In the genomic region with DNA sequence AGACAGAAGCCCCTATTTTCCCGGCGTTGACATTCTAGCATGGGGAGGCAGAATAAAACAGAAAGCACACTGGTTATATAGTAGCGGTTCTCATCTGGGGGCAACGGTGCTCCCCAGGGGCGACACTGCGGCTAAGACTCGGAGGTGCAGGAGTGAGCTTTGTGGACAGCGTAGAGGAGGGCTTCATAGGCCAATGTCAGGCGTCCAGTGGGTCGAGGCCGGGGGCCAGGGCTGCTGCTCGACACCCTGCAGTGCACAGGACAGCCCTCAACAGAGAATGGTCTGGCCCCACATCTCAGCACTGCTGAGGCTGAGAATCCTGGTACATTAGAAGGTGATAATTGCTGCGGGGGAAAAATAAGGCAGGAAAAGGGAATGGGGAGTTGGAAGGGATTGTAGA, we compare ENCODE assay signal across 11 cellular contexts. TPM values are rescaled to one million over a fixed set of nuclear protein-coding genes. Genes with fewer than 3 reads are reported as not detected.
DNase-seq lines count a peak whose midpoint lies in the region; ATAC-seq, FAIRE-seq and TF ChIP-seq lines count a peak whose summit lies in the region.
"Had no signal": no experiment of that assay in that cellular context is flagged by ENCODE, and none has a peak within 500 bp of the region (broad histone marks: within the 10 kb centered on the region; RNA-seq: fewer than 3 reads in every experiment).

No MANE protein-coding gene starts in this region.

- H3K36me3 ChIP-seq in heart right ventricle (peaks cover 0 to 19% (median 9%) of the 10 kb centered on the region in 9 donors), right atrium auricular region (peaks cover 5% of the 10 kb centered on the region), keratinocyte (ENCODE audit: control insufficient read depth in 2 of 2, extremely low read depth in 1 of 2, insufficient read depth in 2 of 2, low read length in 2 of 2) (no peaks in the 10 kb centered on the region), upper lobe of right lung (peaks cover 5% of the 10 kb centered on the region)

- CTCF ChIA-PET in activated CD8-positive, alpha-beta T cell treated with anti-CD3 and anti-CD28 coated beads for 36 hours (lab: Charles Lee): interaction anchor here (4.2 kb wide), 1 partner anchor 11 kb away, joined by 45 read pairs; no protein-coding TSS in a partner anchor

- no peaks in the 10 kb centered on the region for H4K20me1 ChIP-seq in keratinocyte (ENCODE audit: control insufficient read depth, extremely low read depth, insufficient read depth, low read length)

- peaks cover 28% of the 10 kb centered on the region for H3K4me1 Mint-ChIP-seq in activated CD8-positive, alpha-beta T cell treated with anti-CD3 and anti-CD28 coated beads for 36 hours (ENCODE audit: low read depth)

- H3K27ac Mint-ChIP-seq in activated CD8-positive, alpha-beta T cell treated with anti-CD3 and anti-CD28 coated beads for 36 hours: no peak overlapping the region

- H3K9ac ChIP-seq in keratinocyte (ENCODE audit: control insufficient read depth, extremely low read depth, insufficient read depth, low read length): no peak overlapping the region

- H3K9me3 Mint-ChIP-seq in activated CD8-positive, alpha-beta T cell treated with anti-CD3 and anti-CD28 coated beads for 36 hours: no peaks in the 10 kb centered on the region

- H3K4me3 Mint-ChIP-seq in activated CD8-positive, alpha-beta T cell treated with anti-CD3 and anti-CD28 coated beads for 36 hours: peak overlapping the region; percentile 91

- H3K4me3 ChIP-seq in heart right ventricle: peak overlapping the region in 6 of 10 donors; percentile 64 to 71 (median 68)
- H3K4me3 ChIP-seq in right atrium auricular region: peak overlapping the region in 1 of 2 donors; percentile 66
- H3K4me3 ChIP-seq in keratinocyte (ENCODE audit: control insufficient read depth in 2 of 3, extremely low read depth in 1 of 3, insufficient read depth in 2 of 3, low read depth in 1 of 3, low read length in 3 of 3): peak overlapping the region; percentile 19 to 86 (median 67)
- H3K4me3 ChIP-seq in upper lobe of right lung: peak overlapping the region; percentile 69

- WGBS in heart right ventricle, 2 donors: 80 to 84% methylated on average over 13 of the region's 13 CpGs

- H3K4me2 ChIP-seq in keratinocyte (ENCODE audit: control insufficient read depth, extremely low read depth, insufficient read depth, low read depth, low read length): peak overlapping the region; percentile 87

- DNase-seq in heart right ventricle (no peak), right atrium auricular region (ENCODE audit: low spot score) (no peak), keratinocyte (ENCODE audit: low read depth, low spot score) (no peak), upper lobe of right lung (no peak), NCI-H1694 treated with DMSO at 0.1 percent for 48 hours (lab: John Stamatoyannopoulos, UW) (no peak), cerebellum (ENCODE audit: low spot score) (no peak)
- DNase-seq in activated CD8-positive, alpha-beta T cell treated with anti-CD3 and anti-CD28 coated beads for 36 hours: no peak
- DNase-seq: DMS 273 treated with DMSO at 0.1 percent for 48 hours, NCI-H2029 treated with DMSO at 0.1 percent for 48 hours, testis had no signal

- H3K4me1 ChIP-seq in heart right ventricle (peaks cover 3 to 39% (median 19%) of the 10 kb centered on the region in 9 donors), right atrium auricular region (peaks cover 0 to 31% of the 10 kb centered on the region in 2 donors), keratinocyte (ENCODE audit: control insufficient read depth, extremely low read depth, insufficient read depth, low read length) (peaks cover 21% of the 10 kb centered on the region), upper lobe of right lung (peaks cover 11% of the 10 kb centered on the region)

- FAIRE-seq in keratinocyte (lab: Jason Lieb, UNC): no peak

- H3K27me3 ChIP-seq in heart right ventricle (no peaks in the 10 kb centered on the region), right atrium auricular region (no peaks in the 10 kb centered on the region), keratinocyte (ENCODE audit: control insufficient read depth, extremely low read depth, insufficient read depth, low read length) (no peaks in the 10 kb centered on the region), upper lobe of right lung (no peaks in the 10 kb centered on the region)
- H3K27me3 ChIP-seq: testis had no signal

- intact Hi-C loops in heart right ventricle (cut with DNase I): no loop called here
- intact Hi-C loops in activated CD8-positive, alpha-beta T cell treated with anti-CD3 and anti-CD28 coated beads for 36 hours (cut with micrococcal nuclease): no loop called here
- intact Hi-C loops in upper lobe of right lung (cut with DNase I): no loop called here

- H3K9me3 ChIP-seq in heart right ventricle (no peaks in the 10 kb centered on the region), right atrium auricular region (no peaks in the 10 kb centered on the region), keratinocyte (ENCODE audit: control insufficient read depth, low read depth, low read length) (no peaks in the 10 kb centered on the region), upper lobe of right lung (no peaks in the 10 kb centered on the region)
- H3K9me3 ChIP-seq: testis had no signal

- peaks cover 22% of the 10 kb centered on the region for H3K79me2 ChIP-seq in keratinocyte (ENCODE audit: control insufficient read depth, insufficient read depth, low read length)

- H2AFZ ChIP-seq in keratinocyte (ENCODE audit: control insufficient read depth, low read length): no peak overlapping the region

- H3K36me3 Mint-ChIP-seq in activated CD8-positive, alpha-beta T cell treated with anti-CD3 and anti-CD28 coated beads for 36 hours (ENCODE audit: low read depth): peaks cover 2% of the 10 kb centered on the region

- dilution Hi-C loops in keratinocyte (cut with MboI; ENCODE audit: extremely low pct_ligation_motif_present, low sequenced_read_pairs): no loop called here

- H3K27me3 Mint-ChIP-seq in activated CD8-positive, alpha-beta T cell treated with anti-CD3 and anti-CD28 coated beads for 36 hours: no peaks in the 10 kb centered on the region

- ATAC-seq in heart right ventricle (no peak), upper lobe of right lung (no peak), GM18502 (IDR thresholded peaks at IDR 0.05; ENCODE audit: poor library complexity, unreplicated experiment) (no peak)
- ATAC-seq in activated CD8-positive, alpha-beta T cell treated with anti-CD3 and anti-CD28 coated beads for 36 hours: no peak

- no peaks in the 10 kb centered on the region for H3K9me1 ChIP-seq in keratinocyte (ENCODE audit: control insufficient read depth, extremely low read depth, insufficient read depth, low read length)

- POLR2A ChIA-PET in activated CD8-positive, alpha-beta T cell treated with anti-CD3 and anti-CD28 coated beads for 36 hours (lab: Charles Lee): interaction anchor here (1.8 to 3.5 kb wide), 2 partner anchors 8 to 122 kb away, joined by 5 to 22 read pairs; partner anchors contain the start of genes FIZ1, NAT14 and ZNF524

- H3K27ac ChIP-seq in heart right ventricle: peak overlapping the region in 1 of 10 donors; percentile 93
- peak overlapping the region in 1 of 2 donors; percentile 98 for H3K27ac ChIP-seq in right atrium auricular region
- H3K27ac ChIP-seq in keratinocyte (ENCODE audit: control insufficient read depth, insufficient read depth, low read length): no peak overlapping the region
- no peak overlapping the region for H3K27ac ChIP-seq in upper lobe of right lung

- no peak for TF ChIP-seq CTCF in heart right ventricle (IDR thresholded peaks at IDR 0.05)
- no peak for TF ChIP-seq CTCF in right atrium auricular region (IDR thresholded peaks at IDR 0.05)
- TF ChIP-seq CTCF in activated CD8-positive, alpha-beta T cell treated with anti-CD3 and anti-CD28 coated beads for 36 hours (IDR thresholded peaks at IDR 0.05): no peak
- no peak for TF ChIP-seq CTCF in keratinocyte (optimal IDR thresholded peaks at IDR 0.05 in 1 of 3, IDR thresholded peaks at IDR 0.05 in 1 of 3, conservative IDR thresholded peaks at IDR 0.05 in 1 of 3; ENCODE audit: extremely low read depth in 1 of 3, insufficient read depth in 2 of 3, low read length in 3 of 3)
- TF ChIP-seq CTCF in upper lobe of right lung (IDR thresholded peaks at IDR 0.05): no peak

RNA-seq across cellular contexts. Expression of gene ZNF628, which starts 1.5 kb away (rescaled TPM):
- 1 to 10 TPM; 2.5 to 7.8 (median 4.3) TPM for total RNA-seq in heart right ventricle
- polyA plus RNA-seq in heart right ventricle: 1 to 10 TPM; 4.9 to 7.5 TPM
- 10 to 100 TPM in 1 of 2 donors, 1 to 10 TPM in 1; 5.6 to 13.2 TPM for total RNA-seq in right atrium auricular region
- 1 to 10 TPM; 8.4 to 8.6 TPM for total RNA-seq in activated CD8-positive, alpha-beta T cell treated with anti-CD3 and anti-CD28 coated beads for 36 hours
- polyA plus RNA-seq in keratinocyte: 0.22 to 1.5 TPM (median 0.39 TPM) in 3 replicates
- 0.72 TPM for polyA plus RNA-seq in keratinocyte (2011; ENCODE audit: low read depth)
- 0.29 and 1.6 TPM in 2 replicates for polyA plus RNA-seq in keratinocyte (2011; cell fraction: cytosol; rRNA removed)
- 1.5 and 2.0 TPM in 2 replicates for polyA plus RNA-seq in keratinocyte (2011; cell fraction: nucleus; rRNA removed)
- 1.9 and 5.8 TPM in 2 replicates for polyA plus RNA-seq in keratinocyte (2012; ENCODE audit: low replicate concordance)
- polyA minus RNA-seq in keratinocyte: 0.19 to 1.6 TPM (median 0.23 TPM) in 3 replicates
- polyA minus RNA-seq in keratinocyte (2011; cell fraction: cytosol; rRNA and poly(A)+ RNA removed): 7.1 TPM
- polyA minus RNA-seq in keratinocyte (2011; cell fraction: nucleus; rRNA and poly(A)+ RNA removed): 3.0 and 3.1 TPM in 2 replicates
- 10.2 TPM for total RNA-seq in upper lobe of right lung
- 0.91 TPM for total RNA-seq in cerebellum

RNA-seq across cellular contexts. Expression of gene NAT14, which starts 7.1 kb away (rescaled TPM):
- 1 to 10 TPM; 5.8 to 9.9 (median 6.8) TPM for total RNA-seq in heart right ventricle
- 10 to 100 TPM in 1 of 2 donors, 1 to 10 TPM in 1; 9.0 to 16.4 TPM for polyA plus RNA-seq in heart right ventricle
- total RNA-seq in right atrium auricular region: 1 to 10 TPM; 2.3 to 7.0 TPM
- 10 to 100 TPM; 18.9 to 19.9 TPM for total RNA-seq in activated CD8-positive, alpha-beta T cell treated with anti-CD3 and anti-CD28 coated beads for 36 hours
- 11.0 to 12.5 TPM (median 11.9 TPM) in 3 replicates for polyA plus RNA-seq in keratinocyte
- polyA plus RNA-seq in keratinocyte (2011; ENCODE audit: low read depth): 0.66 TPM
- polyA plus RNA-seq in keratinocyte (2011; cell fraction: cytosol; rRNA removed): 7.2 and 15.0 TPM in 2 replicates
- 21.8 and 24.6 TPM in 2 replicates for polyA plus RNA-seq in keratinocyte (2011; cell fraction: nucleus; rRNA removed)
- 6.8 and 20.9 TPM in 2 replicates for polyA plus RNA-seq in keratinocyte (2012; ENCODE audit: low replicate concordance)
- 2.2 to 14.3 TPM (median 2.7 TPM) in 3 replicates for polyA minus RNA-seq in keratinocyte
- 6.7 TPM for polyA minus RNA-seq in keratinocyte (2011; cell fraction: cytosol; rRNA and poly(A)+ RNA removed)
- 2.6 and 3.3 TPM in 2 replicates for polyA minus RNA-seq in keratinocyte (2011; cell fraction: nucleus; rRNA and poly(A)+ RNA removed)
- total RNA-seq in upper lobe of right lung: 14.7 TPM
- 9.6 TPM for total RNA-seq in cerebellum

RNA-seq across cellular contexts. Expression of gene SSC5D, which starts 10.3 kb away (rescaled TPM):
- total RNA-seq in heart right ventricle (1 to 10 TPM; 2.0 to 6.5 (median 4.0) TPM), right atrium auricular region (1 to 10 TPM; 3.3 to 6.7 TPM), upper lobe of right lung (6.0 TPM), cerebellum (1.4 TPM)
- polyA plus RNA-seq in heart right ventricle (1 to 10 TPM in 1 of 2 donors, under 1 TPM in 1; 0.72 to 2.8 TPM), keratinocyte (not detected in 3 replicates)
- under 1 TPM; 0.67 to 0.70 TPM for total RNA-seq in activated CD8-positive, alpha-beta T cell treated with anti-CD3 and anti-CD28 coated beads for 36 hours
- not detected for polyA plus RNA-seq in keratinocyte (2011; ENCODE audit: low read depth)
- polyA plus RNA-seq in keratinocyte (2011; cell fraction: cytosol; rRNA removed): 0.01 TPM in 1 of 2 replicates, not detected in the other
- polyA plus RNA-seq in keratinocyte (2011; cell fraction: nucleus; rRNA removed): 0.09 and 0.10 TPM in 2 replicates
- 0.03 TPM in 1 of 2 replicates, not detected in the other for polyA plus RNA-seq in keratinocyte (2012; ENCODE audit: low replicate concordance)
- not detected in 3 replicates for polyA minus RNA-seq in keratinocyte
- polyA minus RNA-seq in keratinocyte (2011; cell fraction: cytosol; rRNA and poly(A)+ RNA removed): not detected
- polyA minus RNA-seq in keratinocyte (2011; cell fraction: nucleus; rRNA and poly(A)+ RNA removed): not detected in 2 replicates

RNA-seq across cellular contexts. Expression of gene C19orf85, which starts 13.4 kb away (rescaled TPM):
- total RNA-seq in heart right ventricle (not detected), right atrium auricular region (not detected), upper lobe of right lung (not detected), cerebellum (not detected)
- polyA plus RNA-seq in heart right ventricle (not detected), keratinocyte (not detected in 3 replicates)
- not detected for total RNA-seq in activated CD8-positive, alpha-beta T cell treated with anti-CD3 and anti-CD28 coated beads for 36 hours
- polyA plus RNA-seq in keratinocyte (2011; ENCODE audit: low read depth): not detected
- not detected in 2 replicates for polyA plus RNA-seq in keratinocyte (2011; cell fraction: cytosol; rRNA removed)
- polyA plus RNA-seq in keratinocyte (2011; cell fraction: nucleus; rRNA removed): 0.11 TPM in 1 of 2 replicates, not detected in the other
- not detected in 2 replicates for polyA plus RNA-seq in keratinocyte (2012; ENCODE audit: low replicate concordance)
- not detected in 3 replicates for polyA minus RNA-seq in keratinocyte
- not detected for polyA minus RNA-seq in keratinocyte (2011; cell fraction: cytosol; rRNA and poly(A)+ RNA removed)
- not detected in 2 replicates for polyA minus RNA-seq in keratinocyte (2011; cell fraction: nucleus; rRNA and poly(A)+ RNA removed)
- total RNA-seq: testis had no signal

RNA-seq across cellular contexts. Expression of gene ISOC2, which starts 16.5 kb away (rescaled TPM):
- total RNA-seq in heart right ventricle (10 to 100 TPM; 42.5 to 69.8 (median 48.3) TPM), right atrium auricular region (10 to 100 TPM; 87.0 to 92.2 TPM), upper lobe of right lung (25.3 TPM), cerebellum (14.0 TPM)
- polyA plus RNA-seq in heart right ventricle (100 to 1,000 TPM in 1 of 2 donors, 10 to 100 TPM in 1; 88.7 to 117 TPM), keratinocyte (24.5 to 37.7 TPM (median 34.7 TPM) in 3 replicates)
- total RNA-seq in activated CD8-positive, alpha-beta T cell treated with anti-CD3 and anti-CD28 coated beads for 36 hours: 10 to 100 TPM; 29.0 to 29.3 TPM
- 3.6 TPM for polyA plus RNA-seq in keratinocyte (2011; ENCODE audit: low read depth)
- 19.0 and 53.3 TPM in 2 replicates for polyA plus RNA-seq in keratinocyte (2011; cell fraction: cytosol; rRNA removed)
- 13.6 and 19.3 TPM in 2 replicates for polyA plus RNA-seq in keratinocyte (2011; cell fraction: nucleus; rRNA removed)
- 19.2 and 57.8 TPM in 2 replicates for polyA plus RNA-seq in keratinocyte (2012; ENCODE audit: low replicate concordance)
- polyA minus RNA-seq in keratinocyte: 10.9 to 29.3 TPM (median 12.3 TPM) in 3 replicates
- polyA minus RNA-seq in keratinocyte (2011; cell fraction: cytosol; rRNA and poly(A)+ RNA removed): 56.0 TPM
- polyA minus RNA-seq in keratinocyte (2011; cell fraction: nucleus; rRNA and poly(A)+ RNA removed): 15.2 and 17.7 TPM in 2 replicates
